In genomic region chr6:37307484-37307883, GRCh38 we compare ENCODE assay signal across 1 cellular context. TPM values are rescaled to one million over a fixed set of nuclear protein-coding genes. Genes with fewer than 3 reads are reported as not detected.
"Had no signal": no experiment of that assay in that cellular context is flagged by ENCODE, and none has a peak within 500 bp of the region (broad histone marks: within the 10 kb centered on the region; RNA-seq: fewer than 3 reads in every experiment).

No MANE protein-coding gene starts in this region.

RNA-seq across cellular contexts. Expression of gene TMEM217, which starts 49.5 kb away (rescaled TPM):
- total RNA-seq: Right ventricle myocardium superior had no signal
